In genomic region chr2:226256709-226257401, GRCh38 we compare ENCODE assay signal across 16 cellular contexts.
A peak's percentile ranks its signal among the peaks of the same experiment; 100 is the strongest.
DNase-seq lines count a peak whose midpoint lies in the region; FAIRE-seq and TF ChIP-seq lines count a peak whose summit lies in the region.
"Had no signal": no experiment of that assay in that cellular context is flagged by ENCODE, and none has a peak within 500 bp of the region (broad histone marks: within the 10 kb centered on the region; RNA-seq: fewer than 3 reads in every experiment).

No MANE protein-coding gene starts in this region.

- WGBS in transverse colon (ENCODE audit: low coverage in 1 of 2), 2 donors, result 71 to 79% methylated on average over 5 of the region's 5 CpGs

- intact Hi-C loops in transverse colon (cut with DNase I; ENCODE audit: low total_unique reads), result no loop called here

- H3K4me3 ChIP-seq in cardiac fibroblast (replicated peaks in 1 of 2; ENCODE audit: low read depth in 2 of 2, low read length in 2 of 2) (no peak overlapping the region), rectal smooth muscle tissue (ENCODE audit: low read length) (no peak overlapping the region), transverse colon (no peak overlapping the region)
- H3K4me3 ChIP-seq: ascending aorta, coronary artery, left lung, right atrium auricular region, upper lobe of left lung had no signal

- no peaks in the 10 kb centered on the region for H3K9me3 ChIP-seq in transverse colon
- H3K9me3 ChIP-seq: ascending aorta, left lung, right atrium auricular region, upper lobe of left lung had no signal

- H3K27me3 ChIP-seq in rectal smooth muscle tissue (ENCODE audit: control insufficient read depth, insufficient read depth, low read length) (no peaks in the 10 kb centered on the region), transverse colon (no peaks in the 10 kb centered on the region)
- H3K27me3 ChIP-seq: ascending aorta, left lung, right atrium auricular region, upper lobe of left lung had no signal

- no peak for FAIRE-seq in GM12891 (lab: Jason Lieb, UNC)

- in situ Hi-C loops in transverse colon (cut with MboI; ENCODE audit: low pct_ligation_motif_present in 1 of 4, low pct_unique_long_range_greater_than_20kb in 1 of 4, low sequenced_read_pairs in 3 of 4), result no loop called here

- no peak for TF ChIP-seq EP300 in transverse colon (IDR thresholded peaks at IDR 0.05; ENCODE audit: low read depth)

- H3K4me1 ChIP-seq in rectal smooth muscle tissue (ENCODE audit: control insufficient read depth, insufficient read depth, low read length) (peaks cover 8% of the 10 kb centered on the region), transverse colon (no peaks in the 10 kb centered on the region)
- H3K4me1 ChIP-seq: ascending aorta, left lung, right atrium auricular region, upper lobe of left lung had no signal

- TF ChIP-seq CTCF in cardiac fibroblast (IDR thresholded peaks at IDR 0.05; ENCODE audit: low read depth, low read length) (no peak), transverse colon (IDR thresholded peaks at IDR 0.05) (no peak)

- no peaks in the 10 kb centered on the region for H3K36me3 ChIP-seq in rectal smooth muscle tissue (ENCODE audit: control insufficient read depth, insufficient read depth, low read length)
- H3K36me3 ChIP-seq in transverse colon, result no peaks in the 10 kb centered on the region
- H3K36me3 ChIP-seq: ascending aorta, left lung, right atrium auricular region, upper lobe of left lung had no signal

- TF ChIP-seq POLR2A in GM12891 (IDR thresholded peaks at IDR 0.05; ENCODE audit: low read depth, low read length) (no peak), transverse colon (IDR thresholded peaks at IDR 0.05) (no peak)

- DNase-seq in Daoy (ENCODE audit: low read depth), result peak; percentile 3
- peak; percentile 48 for DNase-seq in NCI-H2029 (lab: John Stamatoyannopoulos, UW)
- DNase-seq in cardiac fibroblast (ENCODE audit: low read depth in 2 of 2), result peak; percentile 11 to 33
- no peak for DNase-seq in HuH-7 (ENCODE audit: low spot score)
- DNase-seq in GM12891 (ENCODE audit: insufficient read length, low spot score), result no peak
- DNase-seq in transverse colon, result no peak
- DNase-seq: activated CD4-positive, alpha-beta T cell treated with anti-CD3 and anti-CD28 coated beads, Interleukin-2, amount 50 U/mL, for 1 hour; activated naive CD4-positive, alpha-beta T cell treated with anti-CD3 and anti-CD28 coated beads, Interleukin-2, amount 10 ng/mL, durations not matched to agents 7 days and 5 days; left lung; NCI-H1092 treated with DMSO at 0.1 percent for 48 hours; upper lobe of left lung had no signal

- no peak overlapping the region for H3K9ac ChIP-seq in rectal smooth muscle tissue (ENCODE audit: low read length)
- H3K9ac ChIP-seq: KMS-11 had no signal

- peak overlapping the region; percentile 18 for H3K27ac ChIP-seq in rectal smooth muscle tissue (ENCODE audit: low read depth, low read length)
- H3K27ac ChIP-seq in transverse colon, result no peak overlapping the region
- H3K27ac ChIP-seq: ascending aorta, coronary artery, KMS-11, left lung, right atrium auricular region, upper lobe of left lung had no signal

TF ChIP-seq in GM12891, 5 proteins besides CTCF, POLR2A, EP300 and RAD21:
- TF ChIP-seq POLR2AphosphoS5 (IDR thresholded peaks at IDR 0.05; ENCODE audit: low read depth, low read length), result no peak
- no peak for TF ChIP-seq SPI1 (IDR thresholded peaks at IDR 0.05; ENCODE audit: low read depth, low read length)
- TF ChIP-seq POU2F2 (IDR thresholded peaks at IDR 0.05; ENCODE audit: low read depth, low read length), result no peak
- TF ChIP-seq TAF1 (IDR thresholded peaks at IDR 0.05; ENCODE audit: low read depth, low read length), result no peak
- no peak for TF ChIP-seq PAX5 (IDR thresholded peaks at IDR 0.05; ENCODE audit: insufficient read depth, low read length, severe bottlenecking)
TF ChIP-seq in GM12891: peak in this region for 0.

Comparison
In these comparisons a context has a peak if more than half of its experiments do, and no peak if none do; other contexts are left out.
1. DNase-seq: peak in Daoy (single experiment), NCI-H2029 (single experiment) and cardiac fibroblast (2 of 2); none in HuH-7 (single experiment), GM12891 (single experiment) and transverse colon (single experiment).